In genomic region chr7:32890553-32891045, GRCh38 we compare ENCODE assay signal across 1 cellular context.
TF ChIP-seq lines count a peak whose summit lies in the region.

No MANE protein-coding gene starts in this region.

TF ChIP-seq in GM12878, 131 proteins besides CTCF, POLR2A, EP300 and RAD21 (continued from another document):
- TF ChIP-seq, protein P1, sequence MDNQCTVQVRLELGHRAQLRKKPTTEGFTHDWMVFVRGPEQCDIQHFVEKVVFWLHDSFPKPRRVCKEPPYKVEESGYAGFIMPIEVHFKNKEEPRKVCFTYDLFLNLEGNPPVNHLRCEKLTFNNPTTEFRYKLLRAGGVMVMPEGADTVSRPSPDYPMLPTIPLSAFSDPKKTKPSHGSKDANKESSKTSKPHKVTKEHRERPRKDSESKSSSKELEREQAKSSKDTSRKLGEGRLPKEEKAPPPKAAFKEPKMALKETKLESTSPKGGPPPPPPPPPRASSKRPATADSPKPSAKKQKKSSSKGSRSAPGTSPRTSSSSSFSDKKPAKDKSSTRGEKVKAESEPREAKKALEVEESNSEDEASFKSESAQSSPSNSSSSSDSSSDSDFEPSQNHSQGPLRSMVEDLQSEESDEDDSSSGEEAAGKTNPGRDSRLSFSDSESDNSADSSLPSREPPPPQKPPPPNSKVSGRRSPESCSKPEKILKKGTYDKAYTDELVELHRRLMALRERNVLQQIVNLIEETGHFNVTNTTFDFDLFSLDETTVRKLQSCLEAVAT (IDR thresholded peaks at IDR 0.05), result 0 out of 2 replicates have a peak, but pooled peaks have one; percentile 38
- TF ChIP-seq RCOR1 (conservative IDR thresholded peaks at IDR 0.05; ENCODE audit: low read depth, low read length) (no peak), REST (IDR thresholded peaks at IDR 0.05; ENCODE audit: low read depth, low read length) (no peak), KAT2A (conservative IDR thresholded peaks at IDR 0.05; ENCODE audit: control insufficient read depth, low read depth, low read length) (no peak), ELK1 (IDR thresholded peaks at IDR 0.05; ENCODE audit: low read depth, low read length) (no peak), HDAC2 (IDR thresholded peaks at IDR 0.05) (no peak), BHLHE40 (IDR thresholded peaks at IDR 0.05; ENCODE audit: borderline replicate concordance in 1 of 2, low read depth in 2 of 2, low read length in 1 of 2) (peak; percentile 79 to 84; a peak in 3 of 4 replicates)
